15 cellular contexts compared by ENCODE assay signal in the genomic region with DNA sequence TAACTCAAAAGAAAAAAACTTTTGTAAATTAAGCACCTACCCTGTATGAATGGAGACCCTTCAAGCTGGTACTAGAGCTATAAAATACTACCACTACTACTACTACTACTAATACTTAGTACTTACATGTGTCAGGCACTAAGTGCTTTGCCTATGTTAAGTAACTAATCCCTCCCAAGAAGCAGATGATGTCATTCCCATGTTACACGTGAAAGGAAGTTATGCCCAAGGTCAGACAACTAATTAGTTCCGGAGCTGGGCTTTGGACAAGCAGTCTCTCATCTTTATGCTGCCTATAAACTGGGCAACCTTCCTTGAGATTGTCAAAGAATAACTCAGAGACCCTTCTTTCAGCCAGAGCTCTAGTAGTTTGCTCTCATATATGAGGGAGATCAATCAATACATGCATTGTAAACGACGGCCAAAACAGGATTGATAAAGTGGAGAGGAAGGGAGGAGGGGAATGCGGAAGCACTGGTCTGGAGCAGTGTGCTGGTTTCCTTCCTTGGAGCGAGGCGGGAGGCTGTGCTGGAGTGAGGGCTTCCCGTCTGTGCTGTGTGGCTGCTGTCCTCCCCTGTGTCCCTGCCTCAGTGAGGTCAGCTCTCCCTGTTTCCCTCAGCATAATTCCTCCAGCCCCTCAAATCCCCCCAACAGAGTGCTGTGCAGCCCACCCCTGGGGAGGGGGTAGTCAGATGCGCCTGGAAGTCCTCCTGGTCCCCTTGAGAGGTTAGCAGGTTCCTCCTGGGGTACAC. TPM values are rescaled to one million over a fixed set of nuclear protein-coding genes. Genes with fewer than 3 reads are reported as not detected.
DNase-seq lines count a peak whose midpoint lies in the region; ATAC-seq, FAIRE-seq and TF ChIP-seq lines count a peak whose summit lies in the region.
"Had no signal": no experiment of that assay in that cellular context is flagged by ENCODE, and none has a peak within 500 bp of the region (broad histone marks: within the 10 kb centered on the region; RNA-seq: fewer than 3 reads in every experiment).

No MANE protein-coding gene starts in this region.

- no peaks in the 10 kb centered on the region for H3K9me3 Mint-ChIP-seq in activated T-helper 17 cell treated with anti-CD3 and anti-CD28 coated beads, Interleukin-2, amount 50 U/mL, for 72 hours

- no peaks in the 10 kb centered on the region; the same call in 1 of the 2 replicates for H3K27me3 ChIP-seq in IMR-90 (ENCODE audit: control insufficient read depth, insufficient read depth, low read length)
- no peaks in the 10 kb centered on the region for H3K27me3 ChIP-seq in bronchial epithelial cell (ENCODE audit: control insufficient read depth, insufficient read depth, low read length)
- H3K27me3 ChIP-seq in mesenchymal stem cell (ENCODE audit: control insufficient read depth in 1 of 2, insufficient read depth in 1 of 2, low read length in 2 of 2) = peaks cover 0 to 17% of the 10 kb centered on the region in 2 experiments

- H3K14ac ChIP-seq in IMR-90 (replicated peaks; ENCODE audit: low read depth, low read length) = no peak overlapping the region
- peak overlapping the region in 1 of 2 experiments; percentile 11 for H3K14ac ChIP-seq in mesenchymal stem cell (ENCODE audit: low read length in 2 of 2)

- no peak overlapping the region for H3K56ac ChIP-seq in IMR-90 (ENCODE audit: extremely low read depth, insufficient read depth, low read length)

- WGBS in IMR-90 (ENCODE audit: extremely low coverage in 2 of 2, insufficient read length in 1 of 2), 2 experiments = no CpG with 5 or more reads among the region's 9 CpGs
- 49% methylated on average over 5 of the region's 9 CpGs for WGBS in mesenchymal stem cell

- no peak overlapping the region for H4K91ac ChIP-seq in IMR-90 (ENCODE audit: insufficient read depth, low read depth, low read length)
- no peak overlapping the region for H4K91ac ChIP-seq in mesenchymal stem cell (ENCODE audit: low read length)

- no peaks in the 10 kb centered on the region for H3K4me1 Mint-ChIP-seq in activated T-helper 17 cell treated with anti-CD3 and anti-CD28 coated beads, Interleukin-2, amount 50 U/mL, for 72 hours
- H3K4me1 Mint-ChIP-seq: stimulated activated naive B cell treated with anti-CD40 and anti-IgM and Interleukin-4, amounts not matched to agents 10 μg/mL and 1 μg/mL and 100 μg/mL, for 72 hours had no signal

- H3K36me3 Mint-ChIP-seq in activated T-helper 17 cell treated with anti-CD3 and anti-CD28 coated beads, Interleukin-2, amount 50 U/mL, for 72 hours (ENCODE audit: low read depth) = no peaks in the 10 kb centered on the region
- H3K36me3 Mint-ChIP-seq: stimulated activated naive B cell treated with anti-CD40 and anti-IgM and Interleukin-4, amounts not matched to agents 10 μg/mL and 1 μg/mL and 100 μg/mL, for 72 hours had no signal

- TF ChIP-seq CTCF in IMR-90 (conservative IDR thresholded peaks at IDR 0.05; ENCODE audit: low read depth, low read length) (no peak), bronchial epithelial cell (IDR thresholded peaks at IDR 0.05; ENCODE audit: insufficient read depth, low read length, severe bottlenecking) (no peak)

- TF ChIP-seq POLR2A in IMR-90 (IDR thresholded peaks at IDR 0.05; ENCODE audit: low read depth, low read length) = no peak

- no peak overlapping the region for H2BK12ac ChIP-seq in mesenchymal stem cell (ENCODE audit: low read length in 2 of 2)

- peak; percentile 71 for DNase-seq in DMS53 (lab: John Stamatoyannopoulos, UW)
- peak; percentile 33 for DNase-seq in IMR-90
- DNase-seq in bronchial epithelial cell (ENCODE audit: low read depth) = peak; percentile 12
- DNase-seq in mesenchymal stem cell = peak; percentile 20
- no peak for DNase-seq in SK-N-DZ (ENCODE audit: low spot score)
- no peak for DNase-seq in amygdala (lab: John Stamatoyannopoulos, UW)
- DNase-seq in amniotic stem cell (lab: John Stamatoyannopoulos, UW) = no peak
- DNase-seq: MV-4-11; right cardiac atrium; stimulated activated CD4-positive, alpha-beta T cell treated with anti-CD3 and anti-CD28 coated beads, Interleukin-4, amount 100 ng/mL, for 4 hours; stimulated activated naive B cell treated with anti-CD40 and anti-IgM and Interleukin-4, amounts not matched to agents 10 μg/mL and 1 μg/mL and 100 μg/mL, for 72 hours had no signal

- no peaks in the 10 kb centered on the region for H3K9me1 ChIP-seq in IMR-90 (ENCODE audit: insufficient read depth, low read length)

- H4K20me1 ChIP-seq in IMR-90 (ENCODE audit: insufficient read depth, low read length) = no peaks in the 10 kb centered on the region

- H3K9ac ChIP-seq in IMR-90 (ENCODE audit: low read depth, low read length) (no peak overlapping the region), mesenchymal stem cell (ENCODE audit: low read length) (no peak overlapping the region)

- intact Hi-C loops in IMR-90 (cut with micrococcal nuclease) = loop anchor here (2.0 kb wide), 1 partner anchor 59 kb away; no protein-coding TSS in a partner anchor

- H3K27ac ChIP-seq in IMR-90 (ENCODE audit: insufficient read depth, low read length) = no peak overlapping the region
- H3K27ac ChIP-seq in mesenchymal stem cell (ENCODE audit: low read length, poor library complexity, severe bottlenecking) = no peak overlapping the region

- FAIRE-seq in bronchial epithelial cell (lab: Jason Lieb, UNC) = no peak
- FAIRE-seq: colon had no signal

- H3K27me3 Mint-ChIP-seq in activated T-helper 17 cell treated with anti-CD3 and anti-CD28 coated beads, Interleukin-2, amount 50 U/mL, for 72 hours = peaks cover 8% of the 10 kb centered on the region

- no peak overlapping the region for H4K5ac ChIP-seq in IMR-90 (ENCODE audit: low read depth, low read length)

- H2AK9ac ChIP-seq in IMR-90 (replicated peaks; ENCODE audit: low read depth, low read length, poor library complexity) = no peak overlapping the region

- dilution Hi-C loops in IMR-90 (cut with HindIII; ENCODE audit: low sequenced_read_pairs, unreplicated experiment) = no loop called here

- H3K36me3 ChIP-seq in IMR-90 (ENCODE audit: control insufficient read depth, insufficient read depth, low read length) = no peaks in the 10 kb centered on the region; the same call in 1 of the 2 replicates
- H3K36me3 ChIP-seq in bronchial epithelial cell (ENCODE audit: control insufficient read depth, insufficient read depth, low read length) = no peaks in the 10 kb centered on the region
- H3K36me3 ChIP-seq in mesenchymal stem cell (ENCODE audit: control insufficient read depth in 1 of 2, insufficient read depth in 2 of 2, low read depth in 1 of 2, low read length in 2 of 2) = peaks cover 0 to 2% of the 10 kb centered on the region in 2 experiments

- CTCF ChIA-PET in IMR-90 (lab: Yijun Ruan, JAX) = no interaction called here

- H3K4ac ChIP-seq in IMR-90 (ENCODE audit: low read depth, low read length) = no peak overlapping the region
- no peak overlapping the region for H3K4ac ChIP-seq in mesenchymal stem cell (ENCODE audit: low read depth in 1 of 2, low read length in 2 of 2)

- H3K4me1 ChIP-seq in IMR-90 (ENCODE audit: control insufficient read depth, insufficient read depth, low read length) = no peaks in the 10 kb centered on the region
- peaks cover 8% of the 10 kb centered on the region for H3K4me1 ChIP-seq in mesenchymal stem cell (ENCODE audit: control insufficient read depth, insufficient read depth, low read depth, low read length)

- no peak overlapping the region for H3K4me2 ChIP-seq in IMR-90 (ENCODE audit: low read depth, low read length)
- no peak overlapping the region for H3K4me2 ChIP-seq in mesenchymal stem cell (ENCODE audit: low read length, poor library complexity, severe bottlenecking)

- H2BK5ac ChIP-seq in IMR-90 (ENCODE audit: low read depth, low read length, poor library complexity, severe bottlenecking) (no peak overlapping the region), mesenchymal stem cell (ENCODE audit: low read depth, low read length, poor library complexity, severe bottlenecking) (no peak overlapping the region)

- H2AK5ac ChIP-seq in IMR-90 (ENCODE audit: low read depth, low read length) = no peak overlapping the region
- no peak overlapping the region for H2AK5ac ChIP-seq in mesenchymal stem cell (ENCODE audit: low read length, severe bottlenecking)

- H2BK15ac ChIP-seq in IMR-90 (ENCODE audit: low read depth, low read length) (no peak overlapping the region), mesenchymal stem cell (ENCODE audit: low read depth, poor library complexity, severe bottlenecking) (no peak overlapping the region)

- H2AFZ ChIP-seq in IMR-90 (replicated peaks; ENCODE audit: low read length, poor library complexity) = no peak overlapping the region
- H2AFZ ChIP-seq in mesenchymal stem cell (ENCODE audit: low read depth, low read length) = no peak overlapping the region

- POLR2A ChIA-PET in IMR-90 (lab: Charles Lee; ENCODE audit: unreplicated experiment) = no interaction called here

- H4K8ac ChIP-seq in IMR-90 (ENCODE audit: low read depth in 2 of 2, low read length in 2 of 2) = no peak overlapping the region
- no peak overlapping the region for H4K8ac ChIP-seq in mesenchymal stem cell (ENCODE audit: low read length)

- no peak for TF ChIP-seq RAD21 in IMR-90 (IDR thresholded peaks at IDR 0.05; ENCODE audit: low read length)

- H3K9me3 ChIP-seq in IMR-90 (ENCODE audit: control insufficient read depth, insufficient read depth, low read length) = 0 out of 2 replicates have a peak, but pooled peaks cover 3% of the 10 kb centered on the region
- H3K9me3 ChIP-seq in mesenchymal stem cell (ENCODE audit: control insufficient read depth, low read length) = no peaks in the 10 kb centered on the region

- ATAC-seq in IMR-90 (ENCODE audit: low read depth) = no peak
- no peak for ATAC-seq in activated T-helper 17 cell treated with anti-CD3 and anti-CD28 coated beads, Interleukin-2, amount 50 U/mL, for 72 hours (replicated peaks)
- ATAC-seq: right cardiac atrium; stimulated activated naive B cell treated with anti-CD40 and anti-IgM and Interleukin-4, amounts not matched to agents 10 μg/mL and 1 μg/mL and 100 μg/mL, for 72 hours had no signal

- H3K18ac ChIP-seq in IMR-90 (ENCODE audit: low read depth, low read length) (no peak overlapping the region), mesenchymal stem cell (ENCODE audit: low read depth in 1 of 2, low read length in 2 of 2) (no peak overlapping the region)

- H3K79me1 ChIP-seq in IMR-90 (ENCODE audit: low read depth in 1 of 2, low read length in 2 of 2) (no peaks in the 10 kb centered on the region), mesenchymal stem cell (replicated peaks; ENCODE audit: low read length, poor library complexity, severe bottlenecking) (no peaks in the 10 kb centered on the region)

- H2BK20ac ChIP-seq in IMR-90 (ENCODE audit: low read depth, low read length) = no peak overlapping the region

- in situ Hi-C loops in IMR-90 (cut with MboI; ENCODE audit: low sequenced_read_pairs) = no loop called here

- no TSS peak for BruUV-seq in IMR-90 (replicated peaks; lab: Mats Ljungman, UMichigan)

- H3K23ac ChIP-seq in IMR-90 (ENCODE audit: low read depth, low read length) (no peak overlapping the region), mesenchymal stem cell (ENCODE audit: low read length in 2 of 2) (no peak overlapping the region)

- no peak overlapping the region for H3K4me3 Mint-ChIP-seq in activated T-helper 17 cell treated with anti-CD3 and anti-CD28 coated beads, Interleukin-2, amount 50 U/mL, for 72 hours
- H3K4me3 Mint-ChIP-seq: activated naive CD8-positive, alpha-beta T cell; stimulated activated naive B cell treated with anti-CD40 and anti-IgM and Interleukin-4, amounts not matched to agents 10 μg/mL and 1 μg/mL and 100 μg/mL, for 72 hours had no signal

- H2BK120ac ChIP-seq in IMR-90 (ENCODE audit: low read depth, low read length) (no peak overlapping the region), mesenchymal stem cell (ENCODE audit: low read depth, low read length) (no peak overlapping the region)

- no peak overlapping the region for H3K27ac Mint-ChIP-seq in activated T-helper 17 cell treated with anti-CD3 and anti-CD28 coated beads, Interleukin-2, amount 50 U/mL, for 72 hours
- H3K27ac Mint-ChIP-seq: activated naive CD8-positive, alpha-beta T cell; stimulated activated naive B cell treated with anti-CD40 and anti-IgM and Interleukin-4, amounts not matched to agents 10 μg/mL and 1 μg/mL and 100 μg/mL, for 72 hours had no signal

- H3K4me3 ChIP-seq in IMR-90 (ENCODE audit: insufficient read depth, low read depth, low read length) = no peak overlapping the region
- H3K4me3 ChIP-seq in bronchial epithelial cell (ENCODE audit: low read depth, low read length) = no peak overlapping the region
- no peak overlapping the region for H3K4me3 ChIP-seq in mesenchymal stem cell (ENCODE audit: insufficient read depth in 1 of 2, low read depth in 1 of 2, low read length in 2 of 2)

RNA-seq across cellular contexts. Expression of a gene that starts 13.7 kb away (rescaled TPM):
- total RNA-seq in IMR-90 (2012; rRNA removed) (0.28 TPM in 1 of 2 replicates, not detected in the other), bronchial epithelial cell (0.64 TPM in 1 of 2 replicates, not detected in the other)
- polyA plus RNA-seq in IMR-90 (2012; rRNA removed) = 1.3 and 1.4 TPM in 2 replicates
- polyA plus RNA-seq in IMR-90 (2012; cell fraction: cytosol; rRNA removed) = 0.51 TPM in 1 of 2 replicates, not detected in the other
- polyA plus RNA-seq in IMR-90 (2012; cell fraction: nucleus; rRNA removed; ENCODE audit: low replicate concordance) = 17.8 and 20.6 TPM in 2 replicates
- polyA plus RNA-seq in mesenchymal stem cell (2013, experiment 1 of 2) = not detected
- 0.10 TPM for polyA plus RNA-seq in mesenchymal stem cell (2013, experiment 2 of 2)
- total RNA-seq in activated T-helper 17 cell treated with anti-CD3 and anti-CD28 coated beads, Interleukin-2, amount 50 U/mL, for 72 hours = not detected
- polyA plus RNA-seq in SK-N-DZ (2014; cell fraction: cytosol; rRNA removed) = 1.7 and 1.8 TPM in 2 replicates
- 18.6 and 32.4 TPM in 2 replicates for polyA plus RNA-seq in SK-N-DZ (2014; cell fraction: nucleus; rRNA removed)

RNA-seq across cellular contexts. Expression of a gene that starts 21.6 kb away (rescaled TPM):
- total RNA-seq in IMR-90 (2012; rRNA removed) = 0.36 and 0.56 TPM in 2 replicates
- polyA plus RNA-seq in IMR-90 (2012; rRNA removed) = 1.5 and 2.4 TPM in 2 replicates
- polyA plus RNA-seq in IMR-90 (2012; cell fraction: cytosol; rRNA removed) = 3.2 and 3.5 TPM in 2 replicates
- 6.0 and 12.7 TPM in 2 replicates for polyA plus RNA-seq in IMR-90 (2012; cell fraction: nucleus; rRNA removed; ENCODE audit: low replicate concordance)
- 0.13 TPM in 1 of 2 replicates, not detected in the other for total RNA-seq in bronchial epithelial cell
- polyA plus RNA-seq in mesenchymal stem cell (2013, experiment 1 of 2) = 0.22 TPM
- polyA plus RNA-seq in mesenchymal stem cell (2013, experiment 2 of 2) = 0.16 TPM
- total RNA-seq in activated T-helper 17 cell treated with anti-CD3 and anti-CD28 coated beads, Interleukin-2, amount 50 U/mL, for 72 hours = not detected
- 9.4 and 12.9 TPM in 2 replicates for polyA plus RNA-seq in SK-N-DZ (2014; cell fraction: cytosol; rRNA removed)
- polyA plus RNA-seq in SK-N-DZ (2014; cell fraction: nucleus; rRNA removed) = 16.6 and 16.8 TPM in 2 replicates

RNA-seq across cellular contexts. Expression of a gene that starts 56.4 kb away (rescaled TPM):
- total RNA-seq in IMR-90 (2012; rRNA removed) (0.54 and 0.56 TPM in 2 replicates), bronchial epithelial cell (not detected in 2 replicates)
- 1.0 and 1.2 TPM in 2 replicates for polyA plus RNA-seq in IMR-90 (2012; rRNA removed)
- 1.8 and 2.6 TPM in 2 replicates for polyA plus RNA-seq in IMR-90 (2012; cell fraction: cytosol; rRNA removed)
- 3.3 and 5.0 TPM in 2 replicates for polyA plus RNA-seq in IMR-90 (2012; cell fraction: nucleus; rRNA removed; ENCODE audit: low replicate concordance)
- polyA plus RNA-seq in mesenchymal stem cell (2013, experiment 1 of 2) = 2.6 TPM
- 2.5 TPM for polyA plus RNA-seq in mesenchymal stem cell (2013, experiment 2 of 2)
- total RNA-seq in activated T-helper 17 cell treated with anti-CD3 and anti-CD28 coated beads, Interleukin-2, amount 50 U/mL, for 72 hours = under 1 TPM in 1 of 2 donors, not detected in 1; 0.56 TPM
- polyA plus RNA-seq in SK-N-DZ (2014; cell fraction: cytosol; rRNA removed) = 0.15 TPM in 1 of 2 replicates, not detected in the other
- polyA plus RNA-seq in SK-N-DZ (2014; cell fraction: nucleus; rRNA removed) = 0.14 and 0.18 TPM in 2 replicates
- total RNA-seq: H4 had no signal

Comparison
In these comparisons a context has a peak if more than half of its experiments do, and no peak if none do; other contexts are left out.
1. DNase-seq: peak in DMS53 (single experiment), IMR-90 (single experiment), bronchial epithelial cell (single experiment) and mesenchymal stem cell (single experiment); none in SK-N-DZ (single experiment), amygdala (0 of 56) and amniotic stem cell (single experiment).